In genomic region chr10:95806687-95807380, GRCh38 we compare ENCODE assay signal across 10 cellular contexts. TPM values are rescaled to one million over a fixed set of nuclear protein-coding genes. Genes with fewer than 3 reads are reported as not detected.
A peak's percentile ranks its signal among the peaks of the same experiment; 100 is the strongest.
DNase-seq lines count a peak whose midpoint lies in the region; ATAC-seq and TF ChIP-seq lines count a peak whose summit lies in the region.
"Not testable (repeated sequence)": the region's sequence is repeated elsewhere in the genome, so short reads cannot be mapped to it uniquely, and the experiment has no call there.
"Had no signal": no experiment of that assay in that cellular context is flagged by ENCODE, and none has a peak within 500 bp of the region (broad histone marks: within the 10 kb centered on the region; RNA-seq: fewer than 3 reads in every experiment).

No MANE protein-coding gene starts in this region.

- TF ChIP-seq CTCF in WERI-Rb-1 (IDR thresholded peaks at IDR 0.05; ENCODE audit: low read depth, low read length); transverse colon (IDR thresholded peaks at IDR 0.05): not testable (repeated sequence)

- not testable (repeated sequence) for H3K27me3 Mint-ChIP-seq in IgD-negative memory B cell; naive B cell; stimulated activated memory B cell treated with anti-CD40 and anti-IgM and Interleukin-4, amounts not matched to agents 10 μg/mL and 1 μg/mL and 100 μg/mL, for 72 hours
- H3K27me3 Mint-ChIP-seq in activated naive CD4-positive, alpha-beta T cell treated with anti-CD3 and anti-CD28 coated beads, Interleukin-2, amount 50 U/mL, for 24 hours = peaks cover 17% of the 10 kb centered on the region
- H3K27me3 Mint-ChIP-seq in effector memory CD8-positive, alpha-beta T cell = peaks cover 21 to 35% of the 10 kb centered on the region in 2 donors

- in situ Hi-C loops in transverse colon (cut with MboI; ENCODE audit: low pct_ligation_motif_present in 1 of 4, low pct_unique_long_range_greater_than_20kb in 1 of 4, low sequenced_read_pairs in 3 of 4) = not testable (repeated sequence)

- not testable (repeated sequence) for H3K27me3 ChIP-seq in WERI-Rb-1 (ENCODE audit: insufficient read depth, low read depth, severe bottlenecking); transverse colon

- H3K36me3 ChIP-seq in WERI-Rb-1, transverse colon: not testable (repeated sequence)

- H3K4me1 ChIP-seq in transverse colon = not testable (repeated sequence)

- not testable (repeated sequence) for H3K4me3 ChIP-seq in WERI-Rb-1 (ENCODE audit: low read depth, low read length); transverse colon

- H3K4me3 Mint-ChIP-seq in IgD-negative memory B cell (peak overlapping the region in 3 of 4 donors; percentile 13 to 80 (median 70)), naive B cell (peak overlapping the region in 1 of 8 donors; percentile 15)
- H3K4me3 Mint-ChIP-seq in activated naive CD4-positive, alpha-beta T cell treated with anti-CD3 and anti-CD28 coated beads, Interleukin-2, amount 50 U/mL, for 24 hours = not testable (repeated sequence)
- peak overlapping the region in 1 of 2 donors; percentile 53 for H3K4me3 Mint-ChIP-seq in effector memory CD8-positive, alpha-beta T cell
- peak overlapping the region; percentile 55 for H3K4me3 Mint-ChIP-seq in stimulated activated memory B cell treated with anti-CD40 and anti-IgM and Interleukin-4, amounts not matched to agents 10 μg/mL and 1 μg/mL and 100 μg/mL, for 72 hours

- not testable (repeated sequence) for TF ChIP-seq EP300 in transverse colon (IDR thresholded peaks at IDR 0.05; ENCODE audit: low read depth)

- not testable (repeated sequence) for TF ChIP-seq POLR2A in transverse colon (IDR thresholded peaks at IDR 0.05)

- H3K9me3 Mint-ChIP-seq in IgD-negative memory B cell; activated naive CD4-positive, alpha-beta T cell treated with anti-CD3 and anti-CD28 coated beads, Interleukin-2, amount 50 U/mL, for 24 hours; effector memory CD8-positive, alpha-beta T cell; stimulated activated memory B cell treated with anti-CD40 and anti-IgM and Interleukin-4, amounts not matched to agents 10 μg/mL and 1 μg/mL and 100 μg/mL, for 72 hours: not testable (repeated sequence)
- H3K9me3 Mint-ChIP-seq in naive B cell = peaks cover 0 to 10% (median 5%) of the 10 kb centered on the region in 7 donors

- H3K9me3 ChIP-seq in WERI-Rb-1 (ENCODE audit: severe bottlenecking) = peaks cover 38% of the 10 kb centered on the region
- not testable (repeated sequence) for H3K9me3 ChIP-seq in transverse colon

- peak overlapping the region in 2 of 3 donors; percentile 78 to 82 for H3K27ac Mint-ChIP-seq in IgD-negative memory B cell
- H3K27ac Mint-ChIP-seq in activated naive CD4-positive, alpha-beta T cell treated with anti-CD3 and anti-CD28 coated beads, Interleukin-2, amount 50 U/mL, for 24 hours = peak overlapping the region; percentile 26
- peak overlapping the region in 1 of 2 donors; percentile 0 for H3K27ac Mint-ChIP-seq in effector memory CD8-positive, alpha-beta T cell
- peak overlapping the region in 5 of 6 donors; percentile 21 to 74 (median 51) for H3K27ac Mint-ChIP-seq in naive B cell
- peak overlapping the region; percentile 54 for H3K27ac Mint-ChIP-seq in stimulated activated memory B cell treated with anti-CD40 and anti-IgM and Interleukin-4, amounts not matched to agents 10 μg/mL and 1 μg/mL and 100 μg/mL, for 72 hours

- WGBS in transverse colon (ENCODE audit: low coverage in 1 of 2), 2 donors = 77% methylated on average over 11 of the region's 11 CpGs; no CpG with 5 or more reads in 1 of the 2 donors

- peak; percentile 16 for ATAC-seq in effector memory CD8-positive, alpha-beta T cell (replicated peaks)
- ATAC-seq in naive B cell (ENCODE audit: low read depth in 2 of 2); stimulated activated memory B cell treated with anti-CD40 and anti-IgM and Interleukin-4, amounts not matched to agents 10 μg/mL and 1 μg/mL and 100 μg/mL, for 72 hours: not testable (repeated sequence)

- H3K36me3 Mint-ChIP-seq in IgD-negative memory B cell; activated naive CD4-positive, alpha-beta T cell treated with anti-CD3 and anti-CD28 coated beads, Interleukin-2, amount 50 U/mL, for 24 hours; effector memory CD8-positive, alpha-beta T cell (ENCODE audit: insufficient read depth): not testable (repeated sequence)
- peaks cover 0 to 23% of the 10 kb centered on the region in 2 donors for H3K36me3 Mint-ChIP-seq in naive B cell
- peaks cover 78% of the 10 kb centered on the region for H3K36me3 Mint-ChIP-seq in stimulated activated memory B cell treated with anti-CD40 and anti-IgM and Interleukin-4, amounts not matched to agents 10 μg/mL and 1 μg/mL and 100 μg/mL, for 72 hours

- H3K27ac ChIP-seq in WERI-Rb-1 = peak overlapping the region; percentile 22; the same call in 1 of the 2 replicates
- not testable (repeated sequence) for H3K27ac ChIP-seq in transverse colon

- H3K4me1 Mint-ChIP-seq in IgD-negative memory B cell = peaks cover 36 to 44% (median 39%) of the 10 kb centered on the region in 3 donors
- H3K4me1 Mint-ChIP-seq in activated naive CD4-positive, alpha-beta T cell treated with anti-CD3 and anti-CD28 coated beads, Interleukin-2, amount 50 U/mL, for 24 hours; effector memory CD8-positive, alpha-beta T cell (ENCODE audit: low read depth in 2 of 2): not testable (repeated sequence)
- peaks cover 35 to 75% (median 75%) of the 10 kb centered on the region in 3 donors for H3K4me1 Mint-ChIP-seq in naive B cell
- H3K4me1 Mint-ChIP-seq in stimulated activated memory B cell treated with anti-CD40 and anti-IgM and Interleukin-4, amounts not matched to agents 10 μg/mL and 1 μg/mL and 100 μg/mL, for 72 hours = peaks cover 74% of the 10 kb centered on the region

- intact Hi-C loops in transverse colon (cut with DNase I; ENCODE audit: low total_unique reads) = not testable (repeated sequence)

- DNase-seq in WERI-Rb-1; effector memory CD8-positive, alpha-beta T cell; naive B cell: not testable (repeated sequence)
- DNase-seq in transverse colon = peak; percentile 27

RNA-seq across cellular contexts. Expression of gene ENTPD1, which starts 50.9 kb away (rescaled TPM):
- 48.0 TPM for polyA plus RNA-seq in IgD-negative memory B cell
- 10 to 100 TPM; 39.0 to 59.2 (median 48.9) TPM for polyA plus RNA-seq in naive B cell (ENCODE audit: low read depth in 6 of 6)
- 10 to 100 TPM in 2 of 4 donors, 1 to 10 TPM in 2; 5.1 to 35.6 (median 11.0) TPM for total RNA-seq in transverse colon
- total RNA-seq: HFFc6, HT1080 had no signal
- polyA plus RNA-seq: IMR-90 had no signal
